Comparison of ENCODE assay signal across 1 cellular context in the genomic region with DNA sequence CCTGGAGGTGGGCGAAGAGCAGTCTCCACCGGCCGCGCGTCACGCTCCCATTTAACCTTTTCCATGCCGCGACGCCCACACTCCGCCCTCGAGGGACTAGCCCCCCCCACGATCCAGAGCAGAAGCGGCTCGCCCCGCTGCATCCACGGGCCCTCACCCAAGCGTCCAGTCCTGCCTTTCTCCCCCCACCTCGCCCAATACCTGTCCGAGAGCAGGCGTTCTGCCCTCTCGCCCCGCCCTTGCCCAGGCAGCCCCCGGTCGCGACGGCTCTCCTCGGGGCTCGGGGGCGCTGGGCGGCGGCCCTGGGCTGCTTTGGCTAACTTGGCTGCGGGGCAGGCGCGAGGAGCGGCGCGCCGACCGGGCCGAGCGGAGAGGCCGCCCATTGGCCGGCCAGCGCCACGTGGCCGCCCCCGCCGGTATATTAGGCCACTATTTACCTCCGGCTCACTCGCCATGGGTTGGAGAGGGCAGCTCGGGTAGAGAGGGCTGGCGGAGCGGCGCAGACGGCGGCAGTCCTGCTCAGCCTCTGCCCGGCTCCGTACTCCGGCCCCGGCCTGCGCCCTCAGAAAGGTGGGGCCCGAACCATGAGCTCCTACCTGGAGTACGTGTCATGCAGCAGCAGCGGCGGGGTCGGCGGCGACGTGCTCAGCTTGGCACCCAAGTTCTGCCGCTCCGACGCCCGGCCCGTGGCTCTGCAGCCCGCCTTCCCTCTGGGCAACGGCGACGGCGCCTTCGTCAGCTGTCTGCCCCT.
TF ChIP-seq lines count a peak whose summit lies in the region.

A gene (plus strand): TSS at position 451 of the 751 bp plus-strand sequence. CDS start 134 bp downstream, at position 585.

TF ChIP-seq in HepG2, 621 proteins besides CTCF, POLR2A, EP300 and RAD21 (continued from another document and continues in another):
- TF ChIP-seq, protein P1, sequence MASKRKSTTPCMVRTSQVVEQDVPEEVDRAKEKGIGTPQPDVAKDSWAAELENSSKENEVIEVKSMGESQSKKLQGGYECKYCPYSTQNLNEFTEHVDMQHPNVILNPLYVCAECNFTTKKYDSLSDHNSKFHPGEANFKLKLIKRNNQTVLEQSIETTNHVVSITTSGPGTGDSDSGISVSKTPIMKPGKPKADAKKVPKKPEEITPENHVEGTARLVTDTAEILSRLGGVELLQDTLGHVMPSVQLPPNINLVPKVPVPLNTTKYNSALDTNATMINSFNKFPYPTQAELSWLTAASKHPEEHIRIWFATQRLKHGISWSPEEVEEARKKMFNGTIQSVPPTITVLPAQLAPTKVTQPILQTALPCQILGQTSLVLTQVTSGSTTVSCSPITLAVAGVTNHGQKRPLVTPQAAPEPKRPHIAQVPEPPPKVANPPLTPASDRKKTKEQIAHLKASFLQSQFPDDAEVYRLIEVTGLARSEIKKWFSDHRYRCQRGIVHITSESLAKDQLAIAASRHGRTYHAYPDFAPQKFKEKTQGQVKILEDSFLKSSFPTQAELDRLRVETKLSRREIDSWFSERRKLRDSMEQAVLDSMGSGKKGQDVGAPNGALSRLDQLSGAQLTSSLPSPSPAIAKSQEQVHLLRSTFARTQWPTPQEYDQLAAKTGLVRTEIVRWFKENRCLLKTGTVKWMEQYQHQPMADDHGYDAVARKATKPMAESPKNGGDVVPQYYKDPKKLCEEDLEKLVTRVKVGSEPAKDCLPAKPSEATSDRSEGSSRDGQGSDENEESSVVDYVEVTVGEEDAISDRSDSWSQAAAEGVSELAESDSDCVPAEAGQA (IDR thresholded peaks at IDR 0.05; ENCODE audit: low read depth): no peak
- TF ChIP-seq, protein P1 (CRISPR knock-in tag; IDR thresholded peaks at IDR 0.05; ENCODE audit: borderline replicate concordance): no peak
- TF ChIP-seq GTF3A (CRISPR knock-in tag; conservative IDR thresholded peaks at IDR 0.05) (no peak), ZNF589 (CRISPR knock-in tag; conservative IDR thresholded peaks at IDR 0.05) (no peak), KLF13 (CRISPR knock-in tag; IDR thresholded peaks at IDR 0.05) (no peak), SALL1 (CRISPR knock-in tag; IDR thresholded peaks at IDR 0.05) (peak; percentile 56), BCL6 (CRISPR knock-in tag; IDR thresholded peaks at IDR 0.05) (no peak), KLF9 (CRISPR knock-in tag; IDR thresholded peaks at IDR 0.05; ENCODE audit: low read depth) (0 out of 2 replicates have a peak, but pooled peaks have one; percentile 21), FOXK2 (IDR thresholded peaks at IDR 0.05) (no peak), ZNF468 (CRISPR knock-in tag; IDR thresholded peaks at IDR 0.05) (no peak), KDM5B (CRISPR knock-in tag; IDR thresholded peaks at IDR 0.05; ENCODE audit: borderline replicate concordance) (peak; percentile 77), ZFP36L2 (CRISPR knock-in tag; IDR thresholded peaks at IDR 0.05) (no peak), ZNF605 (CRISPR knock-in tag; IDR thresholded peaks at IDR 0.05) (peak; percentile 12; the same call in 1 of the 2 replicates), HHEX (CRISPR knock-in tag; IDR thresholded peaks at IDR 0.05) (no peak), KLF11 (CRISPR knock-in tag; IDR thresholded peaks at IDR 0.05) (no peak), HCFC1 (IDR thresholded peaks at IDR 0.05; ENCODE audit: low read depth, low read length) (no peak), ZNF251 (CRISPR knock-in tag; IDR thresholded peaks at IDR 0.05) (0 out of 2 replicates have a peak, but pooled peaks have one; percentile 54), SAP130 (CRISPR knock-in tag; IDR thresholded peaks at IDR 0.05; ENCODE audit: low read depth) (peak; percentile 61), REPIN1 (CRISPR knock-in tag; IDR thresholded peaks at IDR 0.05; ENCODE audit: borderline replicate concordance, low read depth) (no peak), NFIC (IDR thresholded peaks at IDR 0.05; ENCODE audit: low read length) (no peak), HOXA3 (CRISPR knock-in tag; IDR thresholded peaks at IDR 0.05) (peak; percentile 23; the same call in 1 of the 2 replicates), ZNF878 (CRISPR knock-in tag; IDR thresholded peaks at IDR 0.05) (peak; percentile 59; the same call in 1 of the 2 replicates), ZNF383 (CRISPR knock-in tag; IDR thresholded peaks at IDR 0.05; ENCODE audit: borderline replicate concordance) (no peak), CHCHD3 (CRISPR knock-in tag; IDR thresholded peaks at IDR 0.05) (peak; percentile 85; the same call in 1 of the 2 replicates), TOPORS (CRISPR knock-in tag; IDR thresholded peaks at IDR 0.05) (no peak), POGZ (CRISPR knock-in tag; IDR thresholded peaks at IDR 0.05) (peak; percentile 29; the same call in 1 of the 2 replicates), ZSCAN31 (CRISPR knock-in tag; IDR thresholded peaks at IDR 0.05; ENCODE audit: low read depth) (no peak; the same call in 1 of the 2 replicates), NCOA1 (CRISPR knock-in tag; IDR thresholded peaks at IDR 0.05) (no peak), PHF20 (CRISPR knock-in tag; IDR thresholded peaks at IDR 0.05) (peak; percentile 32; the same call in 1 of the 2 replicates), IKZF1 (IDR thresholded peaks at IDR 0.05) (no peak), SIX1 (CRISPR knock-in tag; IDR thresholded peaks at IDR 0.05; ENCODE audit: borderline replicate concordance) (no peak), GLI4 (CRISPR knock-in tag; IDR thresholded peaks at IDR 0.05; ENCODE audit: borderline replicate concordance) (no peak), BHLHE40 (IDR thresholded peaks at IDR 0.05; ENCODE audit: low read length) (no peak), ZNF839 (CRISPR knock-in tag; IDR thresholded peaks at IDR 0.05; ENCODE audit: borderline replicate concordance) (no peak), HNRNPLL (IDR thresholded peaks at IDR 0.05; ENCODE audit: low read depth, low read length, poor library complexity, severe bottlenecking) (no peak), ZNF205 (CRISPR knock-in tag; IDR thresholded peaks at IDR 0.05) (0 out of 2 replicates have a peak, but pooled peaks have one; percentile 55)
- TF ChIP-seq, protein P2, sequence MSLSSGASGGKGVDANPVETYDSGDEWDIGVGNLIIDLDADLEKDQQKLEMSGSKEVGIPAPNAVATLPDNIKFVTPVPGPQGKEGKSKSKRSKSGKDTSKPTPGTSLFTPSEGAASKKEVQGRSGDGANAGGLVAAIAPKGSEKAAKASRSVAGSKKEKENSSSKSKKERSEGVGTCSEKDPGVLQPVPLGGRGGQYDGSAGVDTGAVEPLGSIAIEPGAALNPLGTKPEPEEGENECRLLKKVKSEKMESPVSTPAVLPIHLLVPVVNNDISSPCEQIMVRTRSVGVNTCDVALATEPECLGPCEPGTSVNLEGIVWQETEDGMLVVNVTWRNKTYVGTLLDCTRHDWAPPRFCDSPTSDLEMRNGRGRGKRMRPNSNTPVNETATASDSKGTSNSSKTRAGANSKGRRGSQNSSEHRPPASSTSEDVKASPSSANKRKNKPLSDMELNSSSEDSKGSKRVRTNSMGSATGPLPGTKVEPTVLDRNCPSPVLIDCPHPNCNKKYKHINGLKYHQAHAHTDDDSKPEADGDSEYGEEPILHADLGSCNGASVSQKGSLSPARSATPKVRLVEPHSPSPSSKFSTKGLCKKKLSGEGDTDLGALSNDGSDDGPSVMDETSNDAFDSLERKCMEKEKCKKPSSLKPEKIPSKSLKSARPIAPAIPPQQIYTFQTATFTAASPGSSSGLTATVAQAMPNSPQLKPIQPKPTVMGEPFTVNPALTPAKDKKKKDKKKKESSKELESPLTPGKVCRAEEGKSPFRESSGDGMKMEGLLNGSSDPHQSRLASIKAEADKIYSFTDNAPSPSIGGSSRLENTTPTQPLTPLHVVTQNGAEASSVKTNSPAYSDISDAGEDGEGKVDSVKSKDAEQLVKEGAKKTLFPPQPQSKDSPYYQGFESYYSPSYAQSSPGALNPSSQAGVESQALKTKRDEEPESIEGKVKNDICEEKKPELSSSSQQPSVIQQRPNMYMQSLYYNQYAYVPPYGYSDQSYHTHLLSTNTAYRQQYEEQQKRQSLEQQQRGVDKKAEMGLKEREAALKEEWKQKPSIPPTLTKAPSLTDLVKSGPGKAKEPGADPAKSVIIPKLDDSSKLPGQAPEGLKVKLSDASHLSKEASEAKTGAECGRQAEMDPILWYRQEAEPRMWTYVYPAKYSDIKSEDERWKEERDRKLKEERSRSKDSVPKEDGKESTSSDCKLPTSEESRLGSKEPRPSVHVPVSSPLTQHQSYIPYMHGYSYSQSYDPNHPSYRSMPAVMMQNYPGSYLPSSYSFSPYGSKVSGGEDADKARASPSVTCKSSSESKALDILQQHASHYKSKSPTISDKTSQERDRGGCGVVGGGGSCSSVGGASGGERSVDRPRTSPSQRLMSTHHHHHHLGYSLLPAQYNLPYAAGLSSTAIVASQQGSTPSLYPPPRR (CRISPR knock-in tag; IDR thresholded peaks at IDR 0.05; ENCODE audit: borderline replicate concordance): no peak
- TF ChIP-seq, protein P3, sequence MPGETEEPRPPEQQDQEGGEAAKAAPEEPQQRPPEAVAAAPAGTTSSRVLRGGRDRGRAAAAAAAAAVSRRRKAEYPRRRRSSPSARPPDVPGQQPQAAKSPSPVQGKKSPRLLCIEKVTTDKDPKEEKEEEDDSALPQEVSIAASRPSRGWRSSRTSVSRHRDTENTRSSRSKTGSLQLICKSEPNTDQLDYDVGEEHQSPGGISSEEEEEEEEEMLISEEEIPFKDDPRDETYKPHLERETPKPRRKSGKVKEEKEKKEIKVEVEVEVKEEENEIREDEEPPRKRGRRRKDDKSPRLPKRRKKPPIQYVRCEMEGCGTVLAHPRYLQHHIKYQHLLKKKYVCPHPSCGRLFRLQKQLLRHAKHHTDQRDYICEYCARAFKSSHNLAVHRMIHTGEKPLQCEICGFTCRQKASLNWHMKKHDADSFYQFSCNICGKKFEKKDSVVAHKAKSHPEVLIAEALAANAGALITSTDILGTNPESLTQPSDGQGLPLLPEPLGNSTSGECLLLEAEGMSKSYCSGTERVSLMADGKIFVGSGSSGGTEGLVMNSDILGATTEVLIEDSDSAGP (CRISPR knock-in tag; IDR thresholded peaks at IDR 0.05; ENCODE audit: borderline replicate concordance): peak; percentile 62; the same call in 1 of the 2 replicates
- TF ChIP-seq, protein P4, sequence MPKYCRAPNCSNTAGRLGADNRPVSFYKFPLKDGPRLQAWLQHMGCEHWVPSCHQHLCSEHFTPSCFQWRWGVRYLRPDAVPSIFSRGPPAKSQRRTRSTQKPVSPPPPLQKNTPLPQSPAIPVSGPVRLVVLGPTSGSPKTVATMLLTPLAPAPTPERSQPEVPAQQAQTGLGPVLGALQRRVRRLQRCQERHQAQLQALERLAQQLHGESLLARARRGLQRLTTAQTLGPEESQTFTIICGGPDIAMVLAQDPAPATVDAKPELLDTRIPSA (CRISPR knock-in tag; IDR thresholded peaks at IDR 0.05; ENCODE audit: borderline replicate concordance): peak; percentile 42; the same call in 1 of the 2 replicates
- TF ChIP-seq, protein P5, sequence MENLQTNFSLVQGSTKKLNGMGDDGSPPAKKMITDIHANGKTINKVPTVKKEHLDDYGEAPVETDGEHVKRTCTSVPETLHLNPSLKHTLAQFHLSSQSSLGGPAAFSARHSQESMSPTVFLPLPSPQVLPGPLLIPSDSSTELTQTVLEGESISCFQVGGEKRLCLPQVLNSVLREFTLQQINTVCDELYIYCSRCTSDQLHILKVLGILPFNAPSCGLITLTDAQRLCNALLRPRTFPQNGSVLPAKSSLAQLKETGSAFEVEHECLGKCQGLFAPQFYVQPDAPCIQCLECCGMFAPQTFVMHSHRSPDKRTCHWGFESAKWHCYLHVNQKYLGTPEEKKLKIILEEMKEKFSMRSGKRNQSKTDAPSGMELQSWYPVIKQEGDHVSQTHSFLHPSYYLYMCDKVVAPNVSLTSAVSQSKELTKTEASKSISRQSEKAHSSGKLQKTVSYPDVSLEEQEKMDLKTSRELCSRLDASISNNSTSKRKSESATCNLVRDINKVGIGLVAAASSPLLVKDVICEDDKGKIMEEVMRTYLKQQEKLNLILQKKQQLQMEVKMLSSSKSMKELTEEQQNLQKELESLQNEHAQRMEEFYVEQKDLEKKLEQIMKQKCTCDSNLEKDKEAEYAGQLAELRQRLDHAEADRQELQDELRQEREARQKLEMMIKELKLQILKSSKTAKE (CRISPR knock-in tag; IDR thresholded peaks at IDR 0.05; ENCODE audit: borderline replicate concordance): no peak; the same call in 1 of the 2 replicates
- TF ChIP-seq, protein P6, sequence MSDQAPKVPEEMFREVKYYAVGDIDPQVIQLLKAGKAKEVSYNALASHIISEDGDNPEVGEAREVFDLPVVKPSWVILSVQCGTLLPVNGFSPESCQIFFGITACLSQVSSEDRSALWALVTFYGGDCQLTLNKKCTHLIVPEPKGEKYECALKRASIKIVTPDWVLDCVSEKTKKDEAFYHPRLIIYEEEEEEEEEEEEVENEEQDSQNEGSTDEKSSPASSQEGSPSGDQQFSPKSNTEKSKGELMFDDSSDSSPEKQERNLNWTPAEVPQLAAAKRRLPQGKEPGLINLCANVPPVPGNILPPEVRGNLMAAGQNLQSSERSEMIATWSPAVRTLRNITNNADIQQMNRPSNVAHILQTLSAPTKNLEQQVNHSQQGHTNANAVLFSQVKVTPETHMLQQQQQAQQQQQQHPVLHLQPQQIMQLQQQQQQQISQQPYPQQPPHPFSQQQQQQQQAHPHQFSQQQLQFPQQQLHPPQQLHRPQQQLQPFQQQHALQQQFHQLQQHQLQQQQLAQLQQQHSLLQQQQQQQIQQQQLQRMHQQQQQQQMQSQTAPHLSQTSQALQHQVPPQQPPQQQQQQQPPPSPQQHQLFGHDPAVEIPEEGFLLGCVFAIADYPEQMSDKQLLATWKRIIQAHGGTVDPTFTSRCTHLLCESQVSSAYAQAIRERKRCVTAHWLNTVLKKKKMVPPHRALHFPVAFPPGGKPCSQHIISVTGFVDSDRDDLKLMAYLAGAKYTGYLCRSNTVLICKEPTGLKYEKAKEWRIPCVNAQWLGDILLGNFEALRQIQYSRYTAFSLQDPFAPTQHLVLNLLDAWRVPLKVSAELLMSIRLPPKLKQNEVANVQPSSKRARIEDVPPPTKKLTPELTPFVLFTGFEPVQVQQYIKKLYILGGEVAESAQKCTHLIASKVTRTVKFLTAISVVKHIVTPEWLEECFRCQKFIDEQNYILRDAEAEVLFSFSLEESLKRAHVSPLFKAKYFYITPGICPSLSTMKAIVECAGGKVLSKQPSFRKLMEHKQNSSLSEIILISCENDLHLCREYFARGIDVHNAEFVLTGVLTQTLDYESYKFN (CRISPR knock-in tag; conservative IDR thresholded peaks at IDR 0.05): 0 out of 2 replicates have a peak, but pooled peaks have one; percentile 32
